ENCODE assay signal across 8 cellular contexts in genomic region chr1:6393400-6394187, GRCh38. TPM values are rescaled to one million over a fixed set of nuclear protein-coding genes. Genes with fewer than 3 reads are reported as not detected.
A peak's percentile ranks its signal among the peaks of the same experiment; 100 is the strongest.
DNase-seq lines count a peak whose midpoint lies in the region; ATAC-seq and TF ChIP-seq lines count a peak whose summit lies in the region.

TSS of gene ACOT7 (minus strand) at chr1:6393767. CDS start at chr1:6393399, 368 bp downstream.

- H3K27me3 Mint-ChIP-seq in GM23338 (ENCODE audit: insufficient read depth, low read depth, poor library complexity) (peaks cover 16% of the 10 kb centered on the region), neural progenitor cell (ENCODE audit: insufficient read depth, low read depth) (peaks cover 14% of the 10 kb centered on the region)

- peaks cover 16% of the 10 kb centered on the region for H4K20me1 ChIP-seq in GM23338 (replicated peaks; ENCODE audit: insufficient read depth)
- peaks cover 16% of the 10 kb centered on the region for H4K20me1 ChIP-seq in neural progenitor cell (ENCODE audit: low read depth)

- peak; percentile 94 for DNase-seq in ELF-1 (ENCODE audit: low read depth, low spot score)
- peak; percentile 94 for DNase-seq in GM23338 (ENCODE audit: low spot score)
- peak; percentile 83 for DNase-seq in LHCN-M2 (ENCODE audit: low read depth)
- DNase-seq in activated effector memory CD4-positive, alpha-beta T cell treated with anti-CD3 and anti-CD28 coated beads, Interleukin-2, amount 50 U/mL, for 16 hours: peak; percentile 96
- peak; percentile 88 for DNase-seq in fibroblast of villous mesenchyme (ENCODE audit: low read depth)
- DNase-seq in neural progenitor cell (ENCODE audit: low spot score): peak; percentile 95
- DNase-seq in stromal cell of bone marrow (ENCODE audit: low read depth): peak; percentile 77

- H3K4me2 ChIP-seq in GM23338: peak within 1 kb of the TSS; percentile 94
- H3K4me2 ChIP-seq in neural progenitor cell: peak within 1 kb of the TSS; percentile 98

- peaks cover 30% of the 10 kb centered on the region for H3K36me3 Mint-ChIP-seq in GM23338 (ENCODE audit: low read depth)
- peaks cover 3% of the 10 kb centered on the region for H3K36me3 Mint-ChIP-seq in neural progenitor cell

- H3K27ac Mint-ChIP-seq in GM23338: peak within 1 kb of the TSS; percentile 95
- H3K27ac Mint-ChIP-seq in neural progenitor cell: peak within 1 kb of the TSS; percentile 96

- peak; percentile 89 for ATAC-seq in GM23338

- H3K36me3 ChIP-seq in GM23338 (ENCODE audit: insufficient read depth): no peaks in the 10 kb centered on the region
- no peaks in the 10 kb centered on the region for H3K36me3 ChIP-seq in neural progenitor cell

- TF ChIP-seq CTCF in GM23338 (conservative IDR thresholded peaks at IDR 0.05; ENCODE audit: low read depth in 2 of 2): 0 out of 4 replicates have a peak, but pooled peaks of 1 of the 2 experiments have one; percentile 4
- peak; percentile 25 for TF ChIP-seq CTCF in fibroblast of villous mesenchyme (IDR thresholded peaks at IDR 0.05; ENCODE audit: insufficient read depth, low read depth, low read length)
- TF ChIP-seq CTCF in neural progenitor cell (IDR thresholded peaks at IDR 0.05): no peak

- peak within 1 kb of the TSS; percentile 87 for H3K27ac ChIP-seq in GM23338 (ENCODE audit: low read depth)
- peak within 1 kb of the TSS; percentile 83 for H3K27ac ChIP-seq in neural progenitor cell

- peak; percentile 78 for TF ChIP-seq POLR2A in Raji (IDR thresholded peaks at IDR 0.05; ENCODE audit: insufficient read depth, low read depth, low read length)

- H3K4me1 ChIP-seq in GM23338 (ENCODE audit: insufficient read depth) (peaks cover 8% of the 10 kb centered on the region; the same call in 1 of the 2 replicates), neural progenitor cell (peaks cover 9% of the 10 kb centered on the region)

- peaks cover 5% of the 10 kb centered on the region; the same call in 1 of the 3 replicates for H3K9me3 Mint-ChIP-seq in GM23338
- peaks cover 5% of the 10 kb centered on the region for H3K9me3 Mint-ChIP-seq in neural progenitor cell

- H3F3A ChIP-seq in GM23338 (replicated peaks; ENCODE audit: low read depth) (peaks cover 14% of the 10 kb centered on the region; the same call in 1 of the 2 replicates), neural progenitor cell (ENCODE audit: low read depth) (peaks cover 16% of the 10 kb centered on the region)

- H3K4me3 Mint-ChIP-seq in GM23338 (peak within 1 kb of the TSS; percentile 86), neural progenitor cell (peak within 1 kb of the TSS; percentile 92)

- H3K9me2 ChIP-seq in GM23338 (ENCODE audit: insufficient read depth): no peaks in the 10 kb centered on the region

- H3K27me3 ChIP-seq in GM23338 (ENCODE audit: insufficient read depth): no peaks in the 10 kb centered on the region
- H3K27me3 ChIP-seq in neural progenitor cell: peaks cover 6% of the 10 kb centered on the region

- H3K9me3 ChIP-seq in neural progenitor cell (ENCODE audit: low read depth): no peaks in the 10 kb centered on the region

- H2AFZ ChIP-seq in GM23338: peak within 1 kb of the TSS; percentile 85; the same call in 1 of the 2 replicates
- peak within 1 kb of the TSS; percentile 45 for H2AFZ ChIP-seq in neural progenitor cell (replicated peaks)

- H3K79me2 ChIP-seq in GM23338 (replicated peaks; ENCODE audit: insufficient read depth): peaks cover 41% of the 10 kb centered on the region
- H3K79me2 ChIP-seq in neural progenitor cell (ENCODE audit: low read depth): peaks cover 42% of the 10 kb centered on the region

- H3K4me1 Mint-ChIP-seq in GM23338 (peaks cover 16% of the 10 kb centered on the region), neural progenitor cell (peaks cover 32% of the 10 kb centered on the region)

- H3K9ac ChIP-seq in neural progenitor cell: peak within 1 kb of the TSS; percentile 58

- H3K4me3 ChIP-seq in GM23338 (peak within 1 kb of the TSS; percentile 93), fibroblast of villous mesenchyme (ENCODE audit: low read depth, low read length) (peak within 1 kb of the TSS; percentile 68), neural progenitor cell (peak within 1 kb of the TSS; percentile 89)

TF ChIP-seq in GM23338, 12 proteins besides CTCF, POLR2A, EP300 and RAD21 (continues in another document):
- TF ChIP-seq STAT1 (IDR thresholded peaks at IDR 0.05; ENCODE audit: unreplicated experiment): no peak
- no peak for TF ChIP-seq ZNF114 (CRISPR knock-in tag; IDR thresholded peaks at IDR 0.05)
- TF ChIP-seq ZNF462 (CRISPR knock-in tag; IDR thresholded peaks at IDR 0.05): no peak

RNA-seq across cellular contexts. Expression of gene ACOT7, which starts in this region (rescaled TPM):
- total RNA-seq in GM23338 (2014; rRNA removed; shearing (Covaris generic)): 167 and 172 TPM in 2 replicates
- polyA plus RNA-seq in GM23338 (2016; fragmentation: Nextera tagmentation; extraction: Ambion mirVana): 169 TPM in 2 replicates
- total RNA-seq in LHCN-M2 (2014; rRNA removed) (41.3 and 42.7 TPM in 2 replicates), fibroblast of villous mesenchyme (16.1 and 17.3 TPM in 2 replicates), neural progenitor cell (ENCODE audit: low replicate concordance) (19.6 and 44.9 TPM in 2 replicates)
- 93.2 TPM for polyA plus RNA-seq in LHCN-M2 (2012)

Comparison
In these comparisons a context has a peak if more than half of its experiments do, and no peak if none do; other contexts are left out.
1. Peak in every context shown above with its lines: DNase-seq, ATAC-seq, H3K4me3 ChIP-seq and H3K27ac ChIP-seq.